Comparison of ENCODE assay signal across 16 cellular contexts in the genomic region with DNA sequence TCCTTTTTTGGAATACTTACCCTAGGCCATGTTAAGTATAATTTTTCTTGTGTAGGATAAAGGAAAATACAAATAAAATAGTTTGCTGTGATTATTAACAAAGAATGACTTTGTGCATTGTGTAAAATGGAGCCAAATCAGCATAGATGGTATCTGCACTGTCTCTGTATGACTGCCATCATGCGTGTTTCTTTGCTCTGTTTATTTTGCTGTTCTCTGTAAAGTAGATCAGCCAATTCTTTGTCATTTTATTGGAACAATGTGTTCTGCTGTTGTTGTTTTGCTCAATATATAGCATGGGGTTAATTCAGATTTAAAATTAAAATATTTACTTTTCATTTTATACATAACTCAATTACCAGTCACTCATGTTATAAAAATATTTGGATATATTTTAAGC.
A peak's percentile ranks its signal among the peaks of the same experiment; 100 is the strongest.
DNase-seq lines count a peak whose midpoint lies in the region; ATAC-seq and TF ChIP-seq lines count a peak whose summit lies in the region.
"Had no signal": no experiment of that assay in that cellular context is flagged by ENCODE, and none has a peak within 500 bp of the region (broad histone marks: within the 10 kb centered on the region; RNA-seq: fewer than 3 reads in every experiment).

No MANE protein-coding gene starts in this region.

- CTCF ChIA-PET in WTC11 (lab: Charles Lee): no interaction called here

- H3K4me1 Mint-ChIP-seq in activated naive CD8-positive, alpha-beta T cell treated with anti-CD3 and anti-CD28 coated beads for 36 hours: no peaks in the 10 kb centered on the region
- no peaks in the 10 kb centered on the region for H3K4me1 Mint-ChIP-seq in WTC11
- H3K4me1 Mint-ChIP-seq: B cell; CD4-positive, CD25-positive, alpha-beta regulatory T cell had no signal

- in situ Hi-C loops in SK-MEL-5 (cut with HindIII; ENCODE audit: low pct_unique_long_range_greater_than_20kb, low sequenced_read_pairs): no loop called here

- H3K27me3 Mint-ChIP-seq in activated naive CD8-positive, alpha-beta T cell treated with anti-CD3 and anti-CD28 coated beads for 36 hours: no peaks in the 10 kb centered on the region
- no peaks in the 10 kb centered on the region for H3K27me3 Mint-ChIP-seq in WTC11 (ENCODE audit: low read depth)
- H3K27me3 Mint-ChIP-seq: CD4-positive, CD25-positive, alpha-beta regulatory T cell had no signal

- DNase-seq in COLO829 (ENCODE audit: low spot score): peak; percentile 8
- DNase-seq in SK-MEL-5 (ENCODE audit: low read depth, low spot score): peak; percentile 32
- peak; percentile 17 for DNase-seq in fibroblast of gingiva (ENCODE audit: low read depth)
- no peak for DNase-seq in activated naive CD8-positive, alpha-beta T cell treated with anti-CD3 and anti-CD28 coated beads for 36 hours
- DNase-seq in WTC11 (ENCODE audit: low spot score): no peak
- DNase-seq in NCI-H1092 (lab: John Stamatoyannopoulos, UW): no peak
- DNase-seq: CD4-positive, CD25-positive, alpha-beta regulatory T cell; CD8-positive, alpha-beta T cell; DMS 273 treated with DMSO at 0.1 percent for 48 hours; DMS79; EL; GDM1; GOT3; HFFc6 had no signal

- POLR2A ChIA-PET in WTC11 (lab: Charles Lee): no interaction called here

- no peak for TF ChIP-seq CTCF in WTC11 (IDR thresholded peaks at IDR 0.05)

- ATAC-seq in WTC11: no peak
- ATAC-seq: CD8-positive, alpha-beta T cell; GM12878 had no signal

- no peak overlapping the region for H3K4me3 Mint-ChIP-seq in activated naive CD8-positive, alpha-beta T cell treated with anti-CD3 and anti-CD28 coated beads for 36 hours
- no peak overlapping the region for H3K4me3 Mint-ChIP-seq in WTC11
- H3K4me3 Mint-ChIP-seq: B cell; CD4-positive, CD25-positive, alpha-beta regulatory T cell; CD8-positive, alpha-beta T cell; HFFc6 had no signal

- no peaks in the 10 kb centered on the region for H3K36me3 Mint-ChIP-seq in activated naive CD8-positive, alpha-beta T cell treated with anti-CD3 and anti-CD28 coated beads for 36 hours
- H3K36me3 Mint-ChIP-seq in WTC11: no peaks in the 10 kb centered on the region
- H3K36me3 Mint-ChIP-seq: CD4-positive, CD25-positive, alpha-beta regulatory T cell; CD8-positive, alpha-beta T cell had no signal

- no peaks in the 10 kb centered on the region for H3K9me3 Mint-ChIP-seq in activated naive CD8-positive, alpha-beta T cell treated with anti-CD3 and anti-CD28 coated beads for 36 hours
- H3K9me3 Mint-ChIP-seq in WTC11: no peaks in the 10 kb centered on the region
- H3K9me3 Mint-ChIP-seq: CD8-positive, alpha-beta T cell; HFFc6 had no signal

- no peak overlapping the region for H3K27ac Mint-ChIP-seq in activated naive CD8-positive, alpha-beta T cell treated with anti-CD3 and anti-CD28 coated beads for 36 hours
- no peak overlapping the region for H3K27ac Mint-ChIP-seq in WTC11
- H3K27ac Mint-ChIP-seq: B cell; CD4-positive, CD25-positive, alpha-beta regulatory T cell; CD8-positive, alpha-beta T cell; HFFc6 had no signal

TF ChIP-seq in WTC11, 78 proteins besides CTCF, POLR2A, EP300 and RAD21:
- TF ChIP-seq IRF1 (CRISPR knock-in tag; IDR thresholded peaks at IDR 0.05) (no peak), ATF1 (CRISPR knock-in tag; IDR thresholded peaks at IDR 0.05) (no peak), SOX15 (CRISPR knock-in tag; IDR thresholded peaks at IDR 0.05) (no peak), CREB1 (CRISPR knock-in tag; IDR thresholded peaks at IDR 0.05) (no peak), ZNF416 (CRISPR knock-in tag; IDR thresholded peaks at IDR 0.05) (no peak), AR (CRISPR knock-in tag; IDR thresholded peaks at IDR 0.05) (no peak), MYBL2 (CRISPR knock-in tag; IDR thresholded peaks at IDR 0.05) (no peak), JUN (CRISPR knock-in tag; IDR thresholded peaks at IDR 0.05) (no peak), ZNF263 (CRISPR knock-in tag; IDR thresholded peaks at IDR 0.05; ENCODE audit: low read depth) (no peak), ZNF121 (CRISPR knock-in tag; IDR thresholded peaks at IDR 0.05) (no peak), FOXJ3 (CRISPR knock-in tag; IDR thresholded peaks at IDR 0.05; ENCODE audit: borderline replicate concordance) (no peak), ZNF396 (CRISPR knock-in tag; IDR thresholded peaks at IDR 0.05; ENCODE audit: borderline replicate concordance) (no peak)
- TF ChIP-seq, protein P1, sequence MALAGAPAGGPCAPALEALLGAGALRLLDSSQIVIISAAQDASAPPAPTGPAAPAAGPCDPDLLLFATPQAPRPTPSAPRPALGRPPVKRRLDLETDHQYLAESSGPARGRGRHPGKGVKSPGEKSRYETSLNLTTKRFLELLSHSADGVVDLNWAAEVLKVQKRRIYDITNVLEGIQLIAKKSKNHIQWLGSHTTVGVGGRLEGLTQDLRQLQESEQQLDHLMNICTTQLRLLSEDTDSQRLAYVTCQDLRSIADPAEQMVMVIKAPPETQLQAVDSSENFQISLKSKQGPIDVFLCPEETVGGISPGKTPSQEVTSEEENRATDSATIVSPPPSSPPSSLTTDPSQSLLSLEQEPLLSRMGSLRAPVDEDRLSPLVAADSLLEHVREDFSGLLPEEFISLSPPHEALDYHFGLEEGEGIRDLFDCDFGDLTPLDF (CRISPR knock-in tag; IDR thresholded peaks at IDR 0.05): no peak
- TF ChIP-seq, protein P2, sequence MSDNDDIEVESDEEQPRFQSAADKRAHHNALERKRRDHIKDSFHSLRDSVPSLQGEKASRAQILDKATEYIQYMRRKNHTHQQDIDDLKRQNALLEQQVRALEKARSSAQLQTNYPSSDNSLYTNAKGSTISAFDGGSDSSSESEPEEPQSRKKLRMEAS (CRISPR knock-in tag; IDR thresholded peaks at IDR 0.05): no peak

Comparison
In these comparisons a context has a peak if more than half of its experiments do, and no peak if none do; other contexts are left out.
1. DNase-seq: peak in COLO829 (single experiment), SK-MEL-5 (single experiment) and fibroblast of gingiva (single experiment); none in activated naive CD8-positive, alpha-beta T cell treated with anti-CD3 and anti-CD28 coated beads for 36 hours (single experiment), WTC11 (single experiment) and NCI-H1092 (single experiment).